Comparison of ENCODE assay signal across 1 cellular context in the genomic region with DNA sequence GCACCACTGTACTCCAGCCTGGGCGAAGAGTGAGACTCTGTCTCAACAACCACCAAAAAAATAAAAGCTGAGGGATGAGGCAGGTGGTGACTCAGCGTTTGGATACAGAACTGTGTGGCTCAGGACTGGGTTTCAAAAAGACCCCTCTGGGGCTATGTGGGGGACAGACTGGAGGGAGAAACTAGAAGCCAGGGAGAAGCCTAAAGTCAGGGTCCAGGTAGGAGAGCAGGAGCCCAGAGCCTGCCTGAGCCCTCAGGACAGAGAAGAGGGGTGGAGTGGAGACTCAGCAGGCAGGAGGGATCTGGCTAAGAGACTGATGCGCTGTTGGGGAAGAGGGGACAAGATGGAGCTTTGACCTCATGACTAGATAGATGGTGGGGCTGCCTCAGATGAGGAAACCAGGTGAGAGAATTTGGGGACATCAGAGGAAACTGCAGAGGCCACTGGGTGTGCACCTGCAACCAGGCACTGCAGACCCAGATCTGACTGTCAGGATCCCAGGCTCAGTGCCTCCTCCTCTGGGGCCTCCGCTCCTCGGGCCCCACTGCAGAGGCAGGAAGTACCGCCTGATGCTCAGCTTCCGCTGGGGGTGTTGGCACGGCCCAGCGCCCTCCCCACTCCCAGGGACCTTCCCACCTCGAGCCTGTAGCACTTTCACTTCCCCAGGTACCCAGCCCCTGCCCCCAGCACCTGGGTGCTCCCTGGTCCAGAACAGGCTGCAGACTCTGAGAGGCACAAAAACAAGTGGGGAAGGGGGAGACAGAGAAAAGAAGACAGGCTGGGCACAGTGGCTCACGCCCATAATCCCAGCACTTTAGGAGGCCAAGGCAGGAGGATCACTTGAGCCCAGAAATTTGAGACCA.
TF ChIP-seq lines count a peak whose summit lies in the region.

No MANE protein-coding gene starts in this region.

TF ChIP-seq in HepG2, 621 proteins besides CTCF, POLR2A, EP300 and RAD21 (continues in another document):
- TF ChIP-seq, protein P1, sequence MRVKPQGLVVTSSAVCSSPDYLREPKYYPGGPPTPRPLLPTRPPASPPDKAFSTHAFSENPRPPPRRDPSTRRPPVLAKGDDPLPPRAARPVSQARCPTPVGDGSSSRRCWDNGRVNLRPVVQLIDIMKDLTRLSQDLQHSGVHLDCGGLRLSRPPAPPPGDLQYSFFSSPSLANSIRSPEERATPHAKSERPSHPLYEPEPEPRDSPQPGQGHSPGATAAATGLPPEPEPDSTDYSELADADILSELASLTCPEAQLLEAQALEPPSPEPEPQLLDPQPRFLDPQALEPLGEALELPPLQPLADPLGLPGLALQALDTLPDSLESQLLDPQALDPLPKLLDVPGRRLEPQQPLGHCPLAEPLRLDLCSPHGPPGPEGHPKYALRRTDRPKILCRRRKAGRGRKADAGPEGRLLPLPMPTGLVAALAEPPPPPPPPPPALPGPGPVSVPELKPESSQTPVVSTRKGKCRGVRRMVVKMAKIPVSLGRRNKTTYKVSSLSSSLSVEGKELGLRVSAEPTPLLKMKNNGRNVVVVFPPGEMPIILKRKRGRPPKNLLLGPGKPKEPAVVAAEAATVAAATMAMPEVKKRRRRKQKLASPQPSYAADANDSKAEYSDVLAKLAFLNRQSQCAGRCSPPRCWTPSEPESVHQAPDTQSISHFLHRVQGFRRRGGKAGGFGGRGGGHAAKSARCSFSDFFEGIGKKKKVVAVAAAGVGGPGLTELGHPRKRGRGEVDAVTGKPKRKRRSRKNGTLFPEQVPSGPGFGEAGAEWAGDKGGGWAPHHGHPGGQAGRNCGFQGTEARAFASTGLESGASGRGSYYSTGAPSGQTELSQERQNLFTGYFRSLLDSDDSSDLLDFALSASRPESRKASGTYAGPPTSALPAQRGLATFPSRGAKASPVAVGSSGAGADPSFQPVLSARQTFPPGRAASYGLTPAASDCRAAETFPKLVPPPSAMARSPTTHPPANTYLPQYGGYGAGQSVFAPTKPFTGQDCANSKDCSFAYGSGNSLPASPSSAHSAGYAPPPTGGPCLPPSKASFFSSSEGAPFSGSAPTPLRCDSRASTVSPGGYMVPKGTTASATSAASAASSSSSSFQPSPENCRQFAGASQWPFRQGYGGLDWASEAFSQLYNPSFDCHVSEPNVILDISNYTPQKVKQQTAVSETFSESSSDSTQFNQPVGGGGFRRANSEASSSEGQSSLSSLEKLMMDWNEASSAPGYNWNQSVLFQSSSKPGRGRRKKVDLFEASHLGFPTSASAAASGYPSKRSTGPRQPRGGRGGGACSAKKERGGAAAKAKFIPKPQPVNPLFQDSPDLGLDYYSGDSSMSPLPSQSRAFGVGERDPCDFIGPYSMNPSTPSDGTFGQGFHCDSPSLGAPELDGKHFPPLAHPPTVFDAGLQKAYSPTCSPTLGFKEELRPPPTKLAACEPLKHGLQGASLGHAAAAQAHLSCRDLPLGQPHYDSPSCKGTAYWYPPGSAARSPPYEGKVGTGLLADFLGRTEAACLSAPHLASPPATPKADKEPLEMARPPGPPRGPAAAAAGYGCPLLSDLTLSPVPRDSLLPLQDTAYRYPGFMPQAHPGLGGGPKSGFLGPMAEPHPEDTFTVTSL (CRISPR knock-in tag; IDR thresholded peaks at IDR 0.05; ENCODE audit: borderline replicate concordance): no peak
- TF ChIP-seq ZKSCAN1 (IDR thresholded peaks at IDR 0.05; ENCODE audit: low read length): no peak
- no peak for TF ChIP-seq ZNF616 (CRISPR knock-in tag; IDR thresholded peaks at IDR 0.05; ENCODE audit: low read depth)
- no peak for TF ChIP-seq ZNF746 (CRISPR knock-in tag; IDR thresholded peaks at IDR 0.05)
- TF ChIP-seq, protein P2, sequence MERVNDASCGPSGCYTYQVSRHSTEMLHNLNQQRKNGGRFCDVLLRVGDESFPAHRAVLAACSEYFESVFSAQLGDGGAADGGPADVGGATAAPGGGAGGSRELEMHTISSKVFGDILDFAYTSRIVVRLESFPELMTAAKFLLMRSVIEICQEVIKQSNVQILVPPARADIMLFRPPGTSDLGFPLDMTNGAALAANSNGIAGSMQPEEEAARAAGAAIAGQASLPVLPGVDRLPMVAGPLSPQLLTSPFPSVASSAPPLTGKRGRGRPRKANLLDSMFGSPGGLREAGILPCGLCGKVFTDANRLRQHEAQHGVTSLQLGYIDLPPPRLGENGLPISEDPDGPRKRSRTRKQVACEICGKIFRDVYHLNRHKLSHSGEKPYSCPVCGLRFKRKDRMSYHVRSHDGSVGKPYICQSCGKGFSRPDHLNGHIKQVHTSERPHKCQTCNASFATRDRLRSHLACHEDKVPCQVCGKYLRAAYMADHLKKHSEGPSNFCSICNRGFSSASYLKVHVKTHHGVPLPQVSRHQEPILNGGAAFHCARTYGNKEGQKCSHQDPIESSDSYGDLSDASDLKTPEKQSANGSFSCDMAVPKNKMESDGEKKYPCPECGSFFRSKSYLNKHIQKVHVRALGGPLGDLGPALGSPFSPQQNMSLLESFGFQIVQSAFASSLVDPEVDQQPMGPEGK (CRISPR knock-in tag; IDR thresholded peaks at IDR 0.05): peak; percentile 55; the same call in 1 of the 2 replicates
- TF ChIP-seq, protein P3, sequence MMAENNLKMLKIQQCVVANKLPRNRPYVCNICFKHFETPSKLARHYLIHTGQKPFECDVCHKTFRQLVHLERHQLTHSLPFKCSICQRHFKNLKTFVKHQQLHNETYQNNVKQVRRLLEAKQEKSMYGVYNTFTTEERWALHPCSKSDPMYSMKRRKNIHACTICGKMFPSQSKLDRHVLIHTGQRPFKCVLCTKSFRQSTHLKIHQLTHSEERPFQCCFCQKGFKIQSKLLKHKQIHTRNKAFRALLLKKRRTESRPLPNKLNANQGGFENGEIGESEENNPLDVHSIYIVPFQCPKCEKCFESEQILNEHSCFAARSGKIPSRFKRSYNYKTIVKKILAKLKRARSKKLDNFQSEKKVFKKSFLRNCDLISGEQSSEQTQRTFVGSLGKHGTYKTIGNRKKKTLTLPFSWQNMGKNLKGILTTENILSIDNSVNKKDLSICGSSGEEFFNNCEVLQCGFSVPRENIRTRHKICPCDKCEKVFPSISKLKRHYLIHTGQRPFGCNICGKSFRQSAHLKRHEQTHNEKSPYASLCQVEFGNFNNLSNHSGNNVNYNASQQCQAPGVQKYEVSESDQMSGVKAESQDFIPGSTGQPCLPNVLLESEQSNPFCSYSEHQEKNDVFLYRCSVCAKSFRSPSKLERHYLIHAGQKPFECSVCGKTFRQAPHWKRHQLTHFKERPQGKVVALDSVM (CRISPR knock-in tag; IDR thresholded peaks at IDR 0.05): peak; percentile 37; the same call in 1 of the 2 replicates
- TF ChIP-seq, protein P4, sequence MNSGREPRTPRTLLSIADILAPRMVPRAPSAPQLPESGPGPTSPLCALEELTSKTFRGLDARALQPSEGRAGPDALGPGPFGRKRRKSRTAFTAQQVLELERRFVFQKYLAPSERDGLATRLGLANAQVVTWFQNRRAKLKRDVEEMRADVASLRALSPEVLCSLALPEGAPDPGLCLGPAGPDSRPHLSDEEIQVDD (CRISPR knock-in tag; IDR thresholded peaks at IDR 0.05; ENCODE audit: borderline replicate concordance): no peak
- TF ChIP-seq KDM2A (CRISPR knock-in tag; IDR thresholded peaks at IDR 0.05; ENCODE audit: borderline replicate concordance, low read depth): 0 out of 2 replicates have a peak, but pooled peaks have one; percentile 19
- no peak for TF ChIP-seq ZNF543 (CRISPR knock-in tag; IDR thresholded peaks at IDR 0.05)
- TF ChIP-seq ZBTB44 (CRISPR knock-in tag; IDR thresholded peaks at IDR 0.05): no peak
- no peak for TF ChIP-seq ZSCAN9 (CRISPR knock-in tag; IDR thresholded peaks at IDR 0.05; ENCODE audit: borderline replicate concordance)
- 0 out of 2 replicates have a peak, but pooled peaks have one; percentile 11 for TF ChIP-seq GABPA (IDR thresholded peaks at IDR 0.05; ENCODE audit: low read depth, low read length)
- peak; percentile 29; the same call in 1 of the 2 replicates for TF ChIP-seq GABPA (CRISPR knock-in tag; IDR thresholded peaks at IDR 0.05; ENCODE audit: low read depth)
- TF ChIP-seq GABPB1 (CRISPR knock-in tag; IDR thresholded peaks at IDR 0.05): peak; percentile 38; the same call in 1 of the 2 replicates
- no peak for TF ChIP-seq MNT (IDR thresholded peaks at IDR 0.05)
- TF ChIP-seq REXO4 (CRISPR knock-in tag; IDR thresholded peaks at IDR 0.05; ENCODE audit: borderline replicate concordance): no peak
- TF ChIP-seq ZNF687 (CRISPR knock-in tag; IDR thresholded peaks at IDR 0.05): peak; percentile 15; the same call in 1 of the 2 replicates
- TF ChIP-seq ZHX2 (IDR thresholded peaks at IDR 0.05; ENCODE audit: low read depth): no peak
- no peak for TF ChIP-seq ZHX2 (CRISPR knock-in tag; IDR thresholded peaks at IDR 0.05; ENCODE audit: borderline replicate concordance)
- no peak for TF ChIP-seq CBX2 (IDR thresholded peaks at IDR 0.05; ENCODE audit: low read depth, low read length)
- TF ChIP-seq CBX2 (CRISPR knock-in tag; IDR thresholded peaks at IDR 0.05; ENCODE audit: low read depth): no peak
- TF ChIP-seq SP5 (CRISPR knock-in tag; IDR thresholded peaks at IDR 0.05; ENCODE audit: borderline replicate concordance, low read depth): no peak
